Comparison of ENCODE assay signal across 1 cellular context in the genomic region with DNA sequence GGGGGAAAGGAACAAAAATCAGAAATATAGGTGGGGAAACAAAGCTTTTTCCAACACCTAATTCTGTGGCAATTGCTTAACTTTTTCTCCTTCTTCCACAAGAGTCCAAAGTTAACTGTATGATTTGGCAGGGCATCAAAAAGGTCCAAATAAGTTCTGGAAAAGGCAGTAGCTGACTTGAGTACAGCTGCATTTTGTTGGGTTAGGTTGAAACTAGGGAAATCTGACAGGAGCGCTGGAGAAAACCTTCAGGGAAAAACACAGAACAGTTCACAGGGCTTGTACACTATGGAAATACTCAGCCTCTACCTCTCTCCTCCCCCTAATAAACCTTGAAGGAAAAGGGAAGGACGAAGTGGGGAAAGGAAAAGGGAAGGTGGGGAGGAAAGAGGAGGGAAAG.
TF ChIP-seq lines count a peak whose summit lies in the region.

No MANE protein-coding gene starts in this region.

TF ChIP-seq in SK-N-SH treated with all-trans-retinoic acid at 6 μM for 48 hours, 23 proteins besides CTCF, POLR2A, EP300 and RAD21 (continued from another document):
- TF ChIP-seq, protein P1, sequence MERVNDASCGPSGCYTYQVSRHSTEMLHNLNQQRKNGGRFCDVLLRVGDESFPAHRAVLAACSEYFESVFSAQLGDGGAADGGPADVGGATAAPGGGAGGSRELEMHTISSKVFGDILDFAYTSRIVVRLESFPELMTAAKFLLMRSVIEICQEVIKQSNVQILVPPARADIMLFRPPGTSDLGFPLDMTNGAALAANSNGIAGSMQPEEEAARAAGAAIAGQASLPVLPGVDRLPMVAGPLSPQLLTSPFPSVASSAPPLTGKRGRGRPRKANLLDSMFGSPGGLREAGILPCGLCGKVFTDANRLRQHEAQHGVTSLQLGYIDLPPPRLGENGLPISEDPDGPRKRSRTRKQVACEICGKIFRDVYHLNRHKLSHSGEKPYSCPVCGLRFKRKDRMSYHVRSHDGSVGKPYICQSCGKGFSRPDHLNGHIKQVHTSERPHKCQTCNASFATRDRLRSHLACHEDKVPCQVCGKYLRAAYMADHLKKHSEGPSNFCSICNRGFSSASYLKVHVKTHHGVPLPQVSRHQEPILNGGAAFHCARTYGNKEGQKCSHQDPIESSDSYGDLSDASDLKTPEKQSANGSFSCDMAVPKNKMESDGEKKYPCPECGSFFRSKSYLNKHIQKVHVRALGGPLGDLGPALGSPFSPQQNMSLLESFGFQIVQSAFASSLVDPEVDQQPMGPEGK (CRISPR knock-in tag; IDR thresholded peaks at IDR 0.05; ENCODE audit: borderline replicate concordance): no peak
- TF ChIP-seq RARB (CRISPR knock-in tag; IDR thresholded peaks at IDR 0.05) (no peak), ZNF8 (CRISPR knock-in tag; IDR thresholded peaks at IDR 0.05) (no peak), ZC3H10 (CRISPR knock-in tag; IDR thresholded peaks at IDR 0.05) (no peak), TCF4 (CRISPR knock-in tag; IDR thresholded peaks at IDR 0.05; ENCODE audit: borderline replicate concordance) (no peak), GLIS3 (CRISPR knock-in tag; IDR thresholded peaks at IDR 0.05) (no peak), ESRRG (CRISPR knock-in tag; IDR thresholded peaks at IDR 0.05) (no peak), TOX (CRISPR knock-in tag; IDR thresholded peaks at IDR 0.05; ENCODE audit: borderline replicate concordance) (no peak), ZNF70 (CRISPR knock-in tag; IDR thresholded peaks at IDR 0.05) (no peak), OSR1 (CRISPR knock-in tag; IDR thresholded peaks at IDR 0.05) (no peak), ZNF565 (CRISPR knock-in tag; conservative IDR thresholded peaks at IDR 0.05; ENCODE audit: low read depth) (no peak), ISL1 (CRISPR knock-in tag; IDR thresholded peaks at IDR 0.05) (no peak)
- TF ChIP-seq, protein P2, sequence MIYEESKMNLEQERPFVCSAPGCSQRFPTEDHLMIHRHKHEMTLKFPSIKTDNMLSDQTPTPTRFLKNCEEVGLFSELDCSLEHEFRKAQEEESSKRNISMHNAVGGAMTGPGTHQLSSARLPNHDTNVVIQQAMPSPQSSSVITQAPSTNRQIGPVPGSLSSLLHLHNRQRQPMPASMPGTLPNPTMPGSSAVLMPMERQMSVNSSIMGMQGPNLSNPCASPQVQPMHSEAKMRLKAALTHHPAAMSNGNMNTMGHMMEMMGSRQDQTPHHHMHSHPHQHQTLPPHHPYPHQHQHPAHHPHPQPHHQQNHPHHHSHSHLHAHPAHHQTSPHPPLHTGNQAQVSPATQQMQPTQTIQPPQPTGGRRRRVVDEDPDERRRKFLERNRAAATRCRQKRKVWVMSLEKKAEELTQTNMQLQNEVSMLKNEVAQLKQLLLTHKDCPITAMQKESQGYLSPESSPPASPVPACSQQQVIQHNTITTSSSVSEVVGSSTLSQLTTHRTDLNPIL (CRISPR knock-in tag; IDR thresholded peaks at IDR 0.05; ENCODE audit: low read depth): no peak
- TF ChIP-seq, protein P3, sequence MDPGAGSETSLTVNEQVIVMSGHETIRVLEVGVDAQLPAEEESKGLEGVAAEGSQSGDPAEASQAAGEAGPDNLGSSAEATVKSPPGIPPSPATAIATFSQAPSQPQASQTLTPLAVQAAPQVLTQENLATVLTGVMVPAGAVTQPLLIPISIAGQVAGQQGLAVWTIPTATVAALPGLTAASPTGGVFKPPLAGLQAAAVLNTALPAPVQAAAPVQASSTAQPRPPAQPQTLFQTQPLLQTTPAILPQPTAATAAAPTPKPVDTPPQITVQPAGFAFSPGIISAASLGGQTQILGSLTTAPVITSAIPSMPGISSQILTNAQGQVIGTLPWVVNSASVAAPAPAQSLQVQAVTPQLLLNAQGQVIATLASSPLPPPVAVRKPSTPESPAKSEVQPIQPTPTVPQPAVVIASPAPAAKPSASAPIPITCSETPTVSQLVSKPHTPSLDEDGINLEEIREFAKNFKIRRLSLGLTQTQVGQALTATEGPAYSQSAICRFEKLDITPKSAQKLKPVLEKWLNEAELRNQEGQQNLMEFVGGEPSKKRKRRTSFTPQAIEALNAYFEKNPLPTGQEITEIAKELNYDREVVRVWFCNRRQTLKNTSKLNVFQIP (CRISPR knock-in tag; IDR thresholded peaks at IDR 0.05; ENCODE audit: borderline replicate concordance, low read depth): no peak
